In genomic region chr1:246566808-246567154, GRCh38 we compare ENCODE assay signal across 8 cellular contexts. TPM values are rescaled to one million over a fixed set of nuclear protein-coding genes. Genes with fewer than 3 reads are reported as not detected.
A peak's percentile ranks its signal among the peaks of the same experiment; 100 is the strongest.
DNase-seq lines count a peak whose midpoint lies in the region; TF ChIP-seq lines count a peak whose summit lies in the region.

No MANE protein-coding gene starts in this region.

- H3K9me3 Mint-ChIP-seq in T-helper 1 cell treated with Interleukin-12 subunit alpha and Interleukin-12 subunit beta and Interleukin-4 antibody, amounts not matched to agents 30 μg/mL and 1 μg/mL, for 36 hours: no peaks in the 10 kb centered on the region
- H3K9me3 Mint-ChIP-seq in chondrocyte (ENCODE audit: low read depth): no peaks in the 10 kb centered on the region

- DNase-seq in T-helper 1 cell: no peak
- DNase-seq in HAP-1 (ENCODE audit: low spot score in 2 of 2): peak in 1 of 2 experiments; percentile 61
- peak; percentile 47 to 54 for DNase-seq in NCI-H1930 (lab: John Stamatoyannopoulos, UW)
- no peak for DNase-seq in chondrocyte (ENCODE audit: low spot score)
- DNase-seq in lower leg skin (ENCODE audit: low spot score in 2 of 2): no peak
- peak; percentile 44 for DNase-seq in superior temporal gyrus (ENCODE audit: extremely low spot score)
- DNase-seq in NCI-H446 treated with DMSO at 0.1 percent for 48 hours (lab: John Stamatoyannopoulos, UW): no peak

- H3K4me3 ChIP-seq in HAP-1: peak overlapping the region; percentile 93
- H3K4me3 ChIP-seq in lower leg skin (ENCODE audit: low read depth, poor library complexity, severe bottlenecking): peak overlapping the region; percentile 75

- H3K36me3 Mint-ChIP-seq in T-helper 1 cell treated with Interleukin-12 subunit alpha and Interleukin-12 subunit beta and Interleukin-4 antibody, amounts not matched to agents 30 μg/mL and 1 μg/mL, for 36 hours (ENCODE audit: low read depth): peaks cover 17% of the 10 kb centered on the region
- H3K36me3 Mint-ChIP-seq in chondrocyte (ENCODE audit: low read depth): no peaks in the 10 kb centered on the region

- TF ChIP-seq CTCF in chondrocyte (IDR thresholded peaks at IDR 0.05) (no peak), lower leg skin (IDR thresholded peaks at IDR 0.05) (no peak)

- no peak for TF ChIP-seq POLR2A in lower leg skin (IDR thresholded peaks at IDR 0.05)

- no peaks in the 10 kb centered on the region for H3K27me3 ChIP-seq in HAP-1 (ENCODE audit: low read depth)

- no peaks in the 10 kb centered on the region for H3K27me3 Mint-ChIP-seq in T-helper 1 cell treated with Interleukin-12 subunit alpha and Interleukin-12 subunit beta and Interleukin-4 antibody, amounts not matched to agents 30 μg/mL and 1 μg/mL, for 36 hours (ENCODE audit: low read depth)
- H3K27me3 Mint-ChIP-seq in chondrocyte (ENCODE audit: low read depth): no peaks in the 10 kb centered on the region

- peak overlapping the region; percentile 99 for H3K27ac Mint-ChIP-seq in T-helper 1 cell treated with Interleukin-12 subunit alpha and Interleukin-12 subunit beta and Interleukin-4 antibody, amounts not matched to agents 30 μg/mL and 1 μg/mL, for 36 hours
- peak overlapping the region; percentile 91 for H3K27ac Mint-ChIP-seq in chondrocyte (ENCODE audit: unreplicated experiment)

- in situ Hi-C loops in HAP-1 (cut with MboI; ENCODE audit: low sequenced_read_pairs): no loop called here

- 0% methylated on average over 13 to 16 of the region's 16 CpGs for WGBS in lower leg skin, 2 donors

- intact Hi-C loops in lower leg skin (cut with DNase I; ENCODE audit: low total_unique reads): no loop called here

- H3K4me1 ChIP-seq in HAP-1: peaks cover 11% of the 10 kb centered on the region; the same call in 1 of the 2 replicates

- H3K9me3 ChIP-seq in HAP-1: no peaks in the 10 kb centered on the region

- peak overlapping the region; percentile 99 for H3K4me3 Mint-ChIP-seq in T-helper 1 cell treated with Interleukin-12 subunit alpha and Interleukin-12 subunit beta and Interleukin-4 antibody, amounts not matched to agents 30 μg/mL and 1 μg/mL, for 36 hours
- H3K4me3 Mint-ChIP-seq in chondrocyte (ENCODE audit: unreplicated experiment): peak overlapping the region; percentile 96

- peaks cover 28% of the 10 kb centered on the region for H3K4me1 Mint-ChIP-seq in T-helper 1 cell treated with Interleukin-12 subunit alpha and Interleukin-12 subunit beta and Interleukin-4 antibody, amounts not matched to agents 30 μg/mL and 1 μg/mL, for 36 hours (ENCODE audit: low read depth)
- H3K4me1 Mint-ChIP-seq in chondrocyte (ENCODE audit: low read depth): peaks cover 44% of the 10 kb centered on the region

- H3K36me3 ChIP-seq in HAP-1 (replicated peaks): peaks cover 13% of the 10 kb centered on the region; the same call in 1 of the 2 replicates

RNA-seq across cellular contexts. Expression of gene CNST, which starts 0.5 kb away (rescaled TPM):
- 22.3 to 25.6 TPM (median 25.2 TPM) in 3 replicates for total RNA-seq in chondrocyte
- total RNA-seq in lower leg skin: 10 to 100 TPM; 21.2 to 31.2 (median 28.4) TPM

RNA-seq across cellular contexts. Expression of gene TFB2M, which starts 0.7 kb away (rescaled TPM):
- total RNA-seq in chondrocyte (9.6 to 12.3 TPM (median 10.6 TPM) in 3 replicates), lower leg skin (10 to 100 TPM in 2 of 4 donors, 1 to 10 TPM in 2; 6.8 to 10.9 (median 9.3) TPM)

RNA-seq across cellular contexts. Expression of gene SMYD3, which starts 59.7 kb away (rescaled TPM):
- total RNA-seq in chondrocyte (28.4 to 31.5 TPM (median 29.3 TPM) in 3 replicates), lower leg skin (10 to 100 TPM in 3 of 4 donors, 1 to 10 TPM in 1; 8.4 to 25.7 (median 14.4) TPM)

Comparison
In these comparisons a context has a peak if more than half of its experiments do, and no peak if none do; other contexts are left out.
1. DNase-seq: peak in NCI-H1930 (2 of 2) and superior temporal gyrus (single experiment); none in T-helper 1 cell (0 of 5), chondrocyte (single experiment), lower leg skin (0 of 2) and NCI-H446 treated with DMSO at 0.1 percent for 48 hours (single experiment).